Comparison of ENCODE assay signal across 1 cellular context in the genomic region with DNA sequence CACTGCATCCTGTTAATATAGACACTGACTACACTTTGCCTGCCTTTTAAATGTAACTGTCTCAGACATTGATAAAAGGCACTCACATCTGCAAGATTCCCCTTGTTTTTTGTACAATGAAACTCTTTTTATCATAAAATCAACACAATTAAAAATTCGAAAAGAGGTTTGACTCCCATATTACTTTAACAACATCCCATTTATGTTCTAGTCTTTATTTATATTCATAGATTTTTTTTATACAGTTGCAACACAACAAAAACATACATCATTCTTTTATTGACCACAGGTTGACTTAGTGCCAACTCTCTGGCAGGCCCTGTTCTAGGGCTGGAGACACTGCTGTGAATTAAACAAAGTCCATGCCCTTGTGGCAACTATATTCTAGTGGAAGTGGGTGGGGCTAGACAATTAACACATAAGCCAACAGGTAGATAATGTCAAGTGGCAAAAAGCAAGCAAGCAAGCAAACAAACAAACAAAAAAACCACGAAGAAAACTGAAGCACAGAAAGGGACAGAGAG.
TF ChIP-seq lines count a peak whose summit lies in the region.

No MANE protein-coding gene starts in this region.

TF ChIP-seq in WTC11, 78 proteins besides CTCF, POLR2A, EP300 and RAD21 (continued from another document):
- TF ChIP-seq, protein P1, sequence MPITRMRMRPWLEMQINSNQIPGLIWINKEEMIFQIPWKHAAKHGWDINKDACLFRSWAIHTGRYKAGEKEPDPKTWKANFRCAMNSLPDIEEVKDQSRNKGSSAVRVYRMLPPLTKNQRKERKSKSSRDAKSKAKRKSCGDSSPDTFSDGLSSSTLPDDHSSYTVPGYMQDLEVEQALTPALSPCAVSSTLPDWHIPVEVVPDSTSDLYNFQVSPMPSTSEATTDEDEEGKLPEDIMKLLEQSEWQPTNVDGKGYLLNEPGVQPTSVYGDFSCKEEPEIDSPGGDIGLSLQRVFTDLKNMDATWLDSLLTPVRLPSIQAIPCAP (CRISPR knock-in tag; IDR thresholded peaks at IDR 0.05), result no peak
- TF ChIP-seq RORB (CRISPR knock-in tag; IDR thresholded peaks at IDR 0.05) (no peak), ATF1 (CRISPR knock-in tag; IDR thresholded peaks at IDR 0.05) (no peak), FOXP1 (CRISPR knock-in tag; IDR thresholded peaks at IDR 0.05; ENCODE audit: borderline replicate concordance) (no peak), NR3C1 (CRISPR knock-in tag; conservative IDR thresholded peaks at IDR 0.05; ENCODE audit: low read depth) (no peak), SMAD4 (CRISPR knock-in tag; IDR thresholded peaks at IDR 0.05) (no peak)
- TF ChIP-seq, protein P2, sequence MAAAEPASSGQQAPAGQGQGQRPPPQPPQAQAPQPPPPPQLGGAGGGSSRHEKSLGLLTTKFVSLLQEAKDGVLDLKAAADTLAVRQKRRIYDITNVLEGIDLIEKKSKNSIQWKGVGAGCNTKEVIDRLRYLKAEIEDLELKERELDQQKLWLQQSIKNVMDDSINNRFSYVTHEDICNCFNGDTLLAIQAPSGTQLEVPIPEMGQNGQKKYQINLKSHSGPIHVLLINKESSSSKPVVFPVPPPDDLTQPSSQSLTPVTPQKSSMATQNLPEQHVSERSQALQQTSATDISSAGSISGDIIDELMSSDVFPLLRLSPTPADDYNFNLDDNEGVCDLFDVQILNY (CRISPR knock-in tag; IDR thresholded peaks at IDR 0.05), result no peak
- TF ChIP-seq, protein P3, sequence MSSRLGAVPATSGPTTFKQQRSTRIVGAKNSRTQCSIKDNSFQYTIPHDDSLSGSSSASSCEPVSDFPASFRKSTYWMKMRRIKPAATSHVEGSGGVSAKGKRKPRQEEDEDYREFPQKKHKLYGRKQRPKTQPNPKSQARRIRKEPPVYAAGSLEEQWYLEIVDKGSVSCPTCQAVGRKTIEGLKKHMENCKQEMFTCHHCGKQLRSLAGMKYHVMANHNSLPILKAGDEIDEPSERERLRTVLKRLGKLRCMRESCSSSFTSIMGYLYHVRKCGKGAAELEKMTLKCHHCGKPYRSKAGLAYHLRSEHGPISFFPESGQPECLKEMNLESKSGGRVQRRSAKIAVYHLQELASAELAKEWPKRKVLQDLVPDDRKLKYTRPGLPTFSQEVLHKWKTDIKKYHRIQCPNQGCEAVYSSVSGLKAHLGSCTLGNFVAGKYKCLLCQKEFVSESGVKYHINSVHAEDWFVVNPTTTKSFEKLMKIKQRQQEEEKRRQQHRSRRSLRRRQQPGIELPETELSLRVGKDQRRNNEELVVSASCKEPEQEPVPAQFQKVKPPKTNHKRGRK (CRISPR knock-in tag; IDR thresholded peaks at IDR 0.05; ENCODE audit: borderline replicate concordance), result no peak
